Comparison of ENCODE assay signal across 8 cellular contexts in genomic region chr2:26691881-26692813, GRCh38. TPM values are rescaled to one million over a fixed set of nuclear protein-coding genes. Genes with fewer than 3 reads are reported as not detected.
A peak's percentile ranks its signal among the peaks of the same experiment; 100 is the strongest.
DNase-seq lines count a peak whose midpoint lies in the region; ATAC-seq and TF ChIP-seq lines count a peak whose summit lies in the region.

Gene KCNK3 (plus strand): TSS chr2:26692722. CDS start chr2:26692876, 154 bp downstream.

- no peak for ATAC-seq in HG03196 (IDR thresholded peaks at IDR 0.05; ENCODE audit: unreplicated experiment)
- ATAC-seq in GM18498 (IDR thresholded peaks at IDR 0.05; ENCODE audit: unreplicated experiment), result no peak

- H3K9me3 Mint-ChIP-seq in immature natural killer cell, result no peaks in the 10 kb centered on the region

- no peaks in the 10 kb centered on the region; the same call in 1 of the 2 replicates for H3K9me3 ChIP-seq in AG04450 (ENCODE audit: control insufficient read depth, insufficient read depth, low read length)

- H3K4me3 Mint-ChIP-seq in immature natural killer cell, result peak within 1 kb of the TSS in 4 of 5 donors; percentile 6 to 43 (median 26)

- H3K4me1 Mint-ChIP-seq in immature natural killer cell, result peaks cover 0 to 2% of the 10 kb centered on the region in 2 donors

- TF ChIP-seq CTCF in AG04450 (IDR thresholded peaks at IDR 0.05; ENCODE audit: low read depth, low read length) (no peak), brain microvascular endothelial cell (IDR thresholded peaks at IDR 0.05; ENCODE audit: low read depth, low read length, missing control alignments) (no peak)

- CTCF ChIA-PET in AG04450 (lab: Charles Lee), result interaction anchor here (0.6 to 1.5 kb wide), 2 partner anchors 33 to 87 kb away, joined by 4 to 5 read pairs; no protein-coding TSS in a partner anchor

- H3K36me3 Mint-ChIP-seq in immature natural killer cell, result no peaks in the 10 kb centered on the region

- H3K4me3 ChIP-seq in AG04450 (ENCODE audit: low read depth, low read length) (peak within 1 kb of the TSS; percentile 42), brain microvascular endothelial cell (ENCODE audit: low read depth, low read length) (peak within 1 kb of the TSS; percentile 20)

- H3K27ac Mint-ChIP-seq in immature natural killer cell, result no peak within 1 kb of the TSS

- DNase-seq in AG04450 (ENCODE audit: low read depth, low spot score) (no peak), HuH-7 (ENCODE audit: low spot score) (peak; percentile 69), T-helper 9 cell (peak; percentile 4), brain microvascular endothelial cell (no peak), immature natural killer cell (peak; percentile 10 to 48 (median 42))
- peak; percentile 57 for DNase-seq in stimulated activated CD4-positive, alpha-beta T cell treated with anti-CD3 and anti-CD28 coated beads, Interleukin-15, amount 100 ng/mL, for 24 hours

- H3K36me3 ChIP-seq in brain microvascular endothelial cell (replicated peaks), result no peaks in the 10 kb centered on the region

- H3K27me3 ChIP-seq in AG04450 (ENCODE audit: control insufficient read depth, insufficient read depth, low read length) (peaks cover 54% of the 10 kb centered on the region), brain microvascular endothelial cell (replicated peaks) (peaks cover 54% of the 10 kb centered on the region)

- in situ Hi-C loops in brain microvascular endothelial cell (cut with HindIII; ENCODE audit: low pct_ligation_motif_present, low sequenced_read_pairs), result no loop called here

- H3K27ac ChIP-seq in AG04450 (ENCODE audit: low read depth, low read length), result no peak within 1 kb of the TSS
- H3K27ac ChIP-seq in brain microvascular endothelial cell, result no peak within 1 kb of the TSS

- POLR2A ChIA-PET in AG04450 (lab: Yijun Ruan, JAX), result no interaction called here

- H3K27me3 Mint-ChIP-seq in immature natural killer cell (ENCODE audit: low read depth in 3 of 3), result peaks cover 8 to 45% (median 11%) of the 10 kb centered on the region in 3 donors

RNA-seq across cellular contexts. Expression of gene KCNK3, which starts in this region (rescaled TPM):
- polyA plus RNA-seq in AG04450 (2011; rRNA removed), result 0.04 and 0.05 TPM in 2 replicates
- polyA minus RNA-seq in AG04450 (2011; rRNA and poly(A)+ RNA removed), result not detected in 2 replicates
- not detected for polyA plus RNA-seq in immature natural killer cell

Comparison
In these comparisons a context has a peak if more than half of its experiments do, and no peak if none do; other contexts are left out.
1. Peak in DNase-seq in immature natural killer cell; RNA of the gene not detected or under 1 TPM.
2. DNase-seq: peak in HuH-7 (single experiment), T-helper 9 cell (single experiment) and stimulated activated CD4-positive, alpha-beta T cell treated with anti-CD3 and anti-CD28 coated beads, Interleukin-15, amount 100 ng/mL, for 24 hours (single experiment); none in AG04450 (single experiment) and brain microvascular endothelial cell (single experiment).